ENCODE assay signal across 7 cellular contexts in the genomic region with DNA sequence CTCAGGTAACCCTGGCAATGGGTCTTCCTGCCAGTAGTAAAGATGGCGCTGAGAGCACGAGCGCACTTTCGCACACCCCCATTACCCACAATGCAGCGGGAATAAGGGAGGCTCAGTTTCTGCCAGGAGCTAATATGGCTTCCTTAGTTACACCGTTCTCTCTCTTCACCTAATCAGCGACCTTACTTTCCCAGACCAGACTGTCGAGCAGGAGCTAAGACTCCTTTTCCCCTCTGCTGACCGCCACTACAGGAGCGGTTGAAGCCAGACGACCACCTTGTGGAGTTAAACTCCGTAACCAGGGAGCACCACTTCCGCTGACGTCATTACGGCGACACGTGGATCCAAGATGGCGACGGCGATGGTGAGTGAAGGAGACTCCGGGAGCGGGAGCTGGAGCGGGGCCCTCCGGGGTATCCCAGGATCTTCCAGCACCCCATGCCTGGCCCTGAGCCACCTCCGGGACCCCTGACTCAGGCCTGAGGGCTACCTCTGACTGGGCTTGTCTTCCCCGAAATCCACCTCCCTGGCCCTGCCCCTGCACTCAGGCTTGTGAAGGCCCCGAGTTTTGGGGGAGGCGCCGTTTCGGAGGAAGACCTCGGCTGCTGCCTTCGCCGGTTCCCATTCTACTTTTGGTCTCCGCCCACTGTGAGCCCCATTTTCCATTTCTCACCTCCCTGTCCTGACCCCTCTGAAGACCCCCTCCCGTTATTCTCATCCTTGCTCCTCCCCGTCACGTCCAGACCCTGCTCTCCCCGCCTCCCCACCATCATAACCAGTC. TPM values are rescaled to one million over a fixed set of nuclear protein-coding genes. Genes with fewer than 3 reads are reported as not detected.
DNase-seq lines count a peak whose midpoint lies in the region; ATAC-seq, FAIRE-seq and TF ChIP-seq lines count a peak whose summit lies in the region.

A gene with protein sequence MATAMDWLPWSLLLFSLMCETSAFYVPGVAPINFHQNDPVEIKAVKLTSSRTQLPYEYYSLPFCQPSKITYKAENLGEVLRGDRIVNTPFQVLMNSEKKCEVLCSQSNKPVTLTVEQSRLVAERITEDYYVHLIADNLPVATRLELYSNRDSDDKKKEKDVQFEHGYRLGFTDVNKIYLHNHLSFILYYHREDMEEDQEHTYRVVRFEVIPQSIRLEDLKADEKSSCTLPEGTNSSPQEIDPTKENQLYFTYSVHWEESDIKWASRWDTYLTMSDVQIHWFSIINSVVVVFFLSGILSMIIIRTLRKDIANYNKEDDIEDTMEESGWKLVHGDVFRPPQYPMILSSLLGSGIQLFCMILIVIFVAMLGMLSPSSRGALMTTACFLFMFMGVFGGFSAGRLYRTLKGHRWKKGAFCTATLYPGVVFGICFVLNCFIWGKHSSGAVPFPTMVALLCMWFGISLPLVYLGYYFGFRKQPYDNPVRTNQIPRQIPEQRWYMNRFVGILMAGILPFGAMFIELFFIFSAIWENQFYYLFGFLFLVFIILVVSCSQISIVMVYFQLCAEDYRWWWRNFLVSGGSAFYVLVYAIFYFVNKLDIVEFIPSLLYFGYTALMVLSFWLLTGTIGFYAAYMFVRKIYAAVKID (plus strand): TSS at position 323 of the 781 bp plus-strand sequence. CDS start 27 bp downstream, at position 350.

- WGBS in hepatocyte (ENCODE audit: low lambda C conversion rate, missing lambda C conversion rate) = under 1% methylated on average over 37 of the region's 38 CpGs

- H3K4me3 ChIP-seq in hepatocyte = peak within 1 kb of the TSS; percentile 56

- no peak for TF ChIP-seq CTCF in hepatocyte (IDR thresholded peaks at IDR 0.05; ENCODE audit: poor library complexity)

- ATAC-seq in HG02981 (IDR thresholded peaks at IDR 0.05; ENCODE audit: unreplicated experiment) = peak; percentile 78

- H4K20me1 ChIP-seq in hepatocyte (ENCODE audit: insufficient read depth, poor library complexity, severe bottlenecking) = peaks cover 21% of the 10 kb centered on the region

- peaks cover 49% of the 10 kb centered on the region for H3K79me2 ChIP-seq in hepatocyte

- H3K9me2 ChIP-seq in hepatocyte (replicated peaks; ENCODE audit: insufficient read depth) = no peaks in the 10 kb centered on the region

- no peaks in the 10 kb centered on the region for H3K27me3 ChIP-seq in hepatocyte

- H2AFZ ChIP-seq in hepatocyte = peak within 1 kb of the TSS; percentile 81

- FAIRE-seq in GM18507 (lab: Jason Lieb, UNC) = peak; percentile 90

- H3K9me3 ChIP-seq in hepatocyte (ENCODE audit: low read depth) = no peaks in the 10 kb centered on the region

- H3K4me2 ChIP-seq in hepatocyte = peak within 1 kb of the TSS; percentile 75

- H3K4me1 ChIP-seq in hepatocyte (ENCODE audit: insufficient read depth) = peaks cover 20% of the 10 kb centered on the region

- H3K36me3 ChIP-seq in hepatocyte (replicated peaks; ENCODE audit: insufficient read depth, low read depth) = no peaks in the 10 kb centered on the region

- peak; percentile 83 for DNase-seq in GM18507 (ENCODE audit: extremely low spot score, insufficient read length, low read depth)
- DNase-seq in NCI-H2029 treated with DMSO at 0.1 percent for 48 hours (lab: John Stamatoyannopoulos, UW) = peak; percentile 96
- DNase-seq in T-helper 9 cell = peak; percentile 84
- peak; percentile 97 for DNase-seq in astrocyte of the hippocampus (ENCODE audit: low read depth, low spot score)
- DNase-seq in hepatocyte (ENCODE audit: low spot score) = peak; percentile 97
- peak; percentile 84 for DNase-seq in renal cortical epithelial cell (ENCODE audit: low read depth)

- peak within 1 kb of the TSS; percentile 98 for H3K27ac ChIP-seq in hepatocyte

RNA-seq across cellular contexts. Expression of the gene that starts here (rescaled TPM):
- total RNA-seq in hepatocyte = 65.3 and 72.3 TPM in 2 replicates
- 86.4 and 87.3 TPM in 2 replicates for polyA plus RNA-seq in hepatocyte
- 22.6 and 56.0 TPM in 2 replicates for total RNA-seq in renal cortical epithelial cell

Comparison
In these comparisons a context has a peak if more than half of its experiments do, and no peak if none do; other contexts are left out.
1. Peak in every context shown above with its lines: DNase-seq, ATAC-seq, H3K4me3 ChIP-seq and H3K27ac ChIP-seq.